ENCODE assay signal across 24 cellular contexts in genomic region chr5:165877475-165877874, GRCh38.
"Had no signal": no experiment of that assay in that cellular context is flagged by ENCODE, and none has a peak within 500 bp of the region (broad histone marks: within the 10 kb centered on the region; RNA-seq: fewer than 3 reads in every experiment).

No MANE protein-coding gene starts in this region.

- H3K36me3 ChIP-seq: left lung, lower lobe of right lung, ovary, right atrium auricular region, right lobe of liver, tibial nerve, uterus had no signal

- DNase-seq: hippocampal formation; immature natural killer cell; kidney; left colon; left lung; lower lobe of right lung; mammary epithelial cell; mesendoderm; naive B cell; natural killer cell; ovary; right lobe of liver; stimulated activated CD4-positive, alpha-beta T cell treated with anti-CD3 and anti-CD28 coated beads, Interleukin-1b, Interleukin-23, amount 100 ng/mL, for 48 hours; stimulated activated CD4-positive, alpha-beta T cell treated with anti-CD3 and anti-CD28 coated beads, Interleukin-2, amount 100 ng/mL, for 48 hours; stimulated activated CD4-positive, alpha-beta T cell treated with anti-CD3 and anti-CD28 coated beads, Interleukin-4, amount 100 ng/mL, for 4 hours; stimulated activated CD8-positive, alpha-beta memory T cell treated with anti-CD3 and anti-CD28 coated beads, Interleukin-4, amount 100 ng/mL, for 48 hours; stimulated activated naive CD4-positive, alpha-beta T cell treated with Interleukin-2 at 50 U/mL for 16 hours; stimulated activated naive CD8-positive, alpha-beta T cell treated with anti-CD3 and anti-CD28 coated beads, Interleukin-15, amount 100 ng/mL, for 72 hours; substantia nigra; uterus had no signal

- H3K4me1 ChIP-seq: left lung, lower lobe of right lung, right atrium auricular region, right lobe of liver, tibial nerve, uterus had no signal

- H3K4me3 ChIP-seq: left lung, lower lobe of right lung, ovary, right atrium auricular region, right lobe of liver, smooth muscle cell, tibial nerve, uterus had no signal

- H3K27me3 ChIP-seq: left lung, ovary, right atrium auricular region, right lobe of liver, tibial nerve, uterus had no signal

- H3K4me2 ChIP-seq: smooth muscle cell had no signal

- H3K9me3 ChIP-seq: lower lobe of right lung, ovary, right atrium auricular region, right lobe of liver, tibial nerve, uterus had no signal

- ATAC-seq: left lung; lower lobe of right lung; natural killer cell; right lobe of liver; stimulated activated memory B cell treated with anti-CD40 and anti-IgM and Interleukin-4, amounts not matched to agents 10 μg/mL and 1 μg/mL and 100 μg/mL, for 72 hours; stimulated activated naive CD8-positive, alpha-beta T cell treated with anti-CD3 and anti-CD28 coated beads, Interleukin-15, amount 100 ng/mL, for 72 hours had no signal

- H3K27ac ChIP-seq: left lung, lower lobe of right lung, ovary, right atrium auricular region, right lobe of liver, tibial nerve, uterus had no signal
